In the genomic region with DNA sequence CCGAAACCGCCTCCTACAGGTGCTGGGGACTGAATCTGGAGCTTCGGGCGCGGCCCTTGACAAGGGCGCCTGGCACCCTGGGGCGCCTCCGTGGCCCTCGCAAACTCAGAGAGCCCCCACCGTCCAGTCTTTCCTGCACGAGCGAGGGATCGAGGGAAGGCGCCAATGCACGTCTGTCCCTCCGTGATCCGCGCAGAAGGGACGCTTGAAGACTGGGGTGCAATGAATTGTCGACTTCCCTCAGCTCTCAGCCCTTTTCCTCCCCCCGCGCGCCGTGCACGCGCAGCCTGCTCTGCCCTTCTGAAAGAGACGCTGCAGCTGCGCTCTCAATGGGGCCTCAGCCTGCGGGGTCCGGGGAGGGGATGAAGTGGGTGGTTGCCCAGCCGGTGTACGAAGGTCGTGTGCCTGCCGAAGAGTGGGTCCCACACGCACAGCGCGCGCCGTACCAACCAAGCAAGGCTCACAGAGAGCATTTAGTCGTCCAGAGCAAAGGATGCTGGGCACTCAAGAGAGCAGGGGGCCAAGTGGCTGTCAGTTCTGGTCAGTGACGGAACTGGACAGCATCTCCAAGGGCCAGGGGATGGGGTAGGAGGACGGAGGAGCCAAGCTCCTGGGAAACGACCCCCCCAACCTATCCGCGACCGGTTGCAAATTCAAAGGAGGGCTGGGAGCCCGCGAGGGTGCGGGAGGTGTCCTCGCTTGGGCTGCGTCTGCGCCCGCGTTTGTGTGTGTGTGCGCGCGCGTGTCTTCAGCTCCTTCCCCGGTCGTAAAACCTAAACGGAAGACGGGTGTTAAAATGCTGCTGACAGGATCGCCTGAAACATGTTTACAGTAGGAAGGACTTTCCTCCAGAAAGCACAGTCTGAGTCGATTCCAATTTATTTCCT, we compare ENCODE assay signal across 8 cellular contexts.
DNase-seq lines count a peak whose midpoint lies in the region; ATAC-seq lines count a peak whose summit lies in the region.

No MANE protein-coding gene starts in this region.

- H3K27me3 Mint-ChIP-seq in T-helper 1 cell treated with Interleukin-12 subunit alpha and Interleukin-12 subunit beta and Interleukin-4 antibody, amounts not matched to agents 30 μg/mL and 1 μg/mL, for 36 hours (ENCODE audit: low read depth): peaks cover 49% of the 10 kb centered on the region

- no peaks in the 10 kb centered on the region for H3K9me3 Mint-ChIP-seq in T-helper 1 cell treated with Interleukin-12 subunit alpha and Interleukin-12 subunit beta and Interleukin-4 antibody, amounts not matched to agents 30 μg/mL and 1 μg/mL, for 36 hours

- peaks cover 14% of the 10 kb centered on the region for H3K4me1 Mint-ChIP-seq in T-helper 1 cell treated with Interleukin-12 subunit alpha and Interleukin-12 subunit beta and Interleukin-4 antibody, amounts not matched to agents 30 μg/mL and 1 μg/mL, for 36 hours (ENCODE audit: low read depth)

- ATAC-seq in HG02571 (IDR thresholded peaks at IDR 0.05; ENCODE audit: unreplicated experiment): peak; percentile 44

- H3K4me3 Mint-ChIP-seq in T-helper 1 cell treated with Interleukin-12 subunit alpha and Interleukin-12 subunit beta and Interleukin-4 antibody, amounts not matched to agents 30 μg/mL and 1 μg/mL, for 36 hours: peak overlapping the region; percentile 90

- H3K36me3 Mint-ChIP-seq in T-helper 1 cell treated with Interleukin-12 subunit alpha and Interleukin-12 subunit beta and Interleukin-4 antibody, amounts not matched to agents 30 μg/mL and 1 μg/mL, for 36 hours (ENCODE audit: low read depth): no peaks in the 10 kb centered on the region

- peak; percentile 70 for DNase-seq in activated effector memory CD4-positive, alpha-beta T cell treated with anti-CD3 and anti-CD28 coated beads, Interleukin-2, amount 50 U/mL, for 16 hours
- DNase-seq in activated effector memory CD4-positive, alpha-beta T cell treated with Interleukin-2 at 50 U/mL for 16 hours: no peak
- peak; percentile 68 for DNase-seq in NAMALWA (ENCODE audit: low spot score)
- DNase-seq in cerebellar cortex (ENCODE audit: low spot score): peak; percentile 77
- DNase-seq in kidney glomerular epithelial cell (lab: John Stamatoyannopoulos, UW): peak; percentile 80
- peak; percentile 11 for DNase-seq in stimulated activated CD4-positive, alpha-beta T cell treated with anti-CD3 and anti-CD28 coated beads, Interleukin-1b, Interleukin-23, amount 100 ng/mL, for 48 hours

- H3K27ac Mint-ChIP-seq in T-helper 1 cell treated with Interleukin-12 subunit alpha and Interleukin-12 subunit beta and Interleukin-4 antibody, amounts not matched to agents 30 μg/mL and 1 μg/mL, for 36 hours: peak overlapping the region; percentile 71
